In the genomic region with DNA sequence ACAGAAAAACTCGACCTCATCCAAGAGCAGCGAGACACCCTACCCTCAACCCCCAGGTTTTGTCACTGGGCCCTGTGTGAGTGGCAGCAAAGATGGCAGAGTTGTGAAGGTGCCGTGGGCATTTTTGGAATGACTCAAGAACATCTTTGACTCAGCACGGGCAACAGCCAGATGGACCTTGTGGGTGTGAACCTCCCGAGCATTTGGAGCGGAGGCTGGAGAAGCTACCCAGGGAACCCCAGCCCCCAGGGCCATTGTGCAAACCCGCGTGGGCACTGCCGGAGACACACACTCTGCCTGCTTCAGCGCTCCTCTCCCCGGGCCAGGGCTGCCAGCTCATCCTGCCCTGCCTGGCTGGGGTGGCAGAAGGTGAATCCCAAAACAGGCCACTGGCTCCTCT, we compare ENCODE assay signal across 16 cellular contexts.
"Had no signal": no experiment of that assay in that cellular context is flagged by ENCODE, and none has a peak within 500 bp of the region (broad histone marks: within the 10 kb centered on the region; RNA-seq: fewer than 3 reads in every experiment).

No MANE protein-coding gene starts in this region.

- H3K36me3 ChIP-seq: left lung, tibial artery, WERI-Rb-1 had no signal

- H3K27ac ChIP-seq: body of pancreas, left lung, psoas muscle, tibial artery, WERI-Rb-1 had no signal

- H3K4me1 ChIP-seq: left lung, psoas muscle, tibial artery had no signal

- H3K9me3 ChIP-seq: body of pancreas, left lung, psoas muscle, tibial artery had no signal

- H3K4me3 ChIP-seq: body of pancreas, left lung, psoas muscle, tibial artery had no signal

- DNase-seq: activated CD4-positive, alpha-beta T cell treated with anti-CD3 and anti-CD28 coated beads, Interleukin-2, amount 50 U/mL, for 1 hour; activated CD4-positive, CD25-positive, alpha-beta regulatory T cell treated with anti-CD3 and anti-CD28 coated beads, Interleukin-2, amount 50 U/mL, for 72 hours; activated CD8-positive, alpha-beta T cell treated with anti-CD3 and anti-CD28 coated beads, Interleukin-2, amount 10 ng/mL, durations not matched to agents 7 days and 5 days; activated gamma-delta T cell; activated naive CD4-positive, alpha-beta T cell treated with anti-CD3 and anti-CD28 coated beads, Interleukin-2, amount 50 U/mL, for 16 hours; activated naive CD8-positive, alpha-beta T cell treated with anti-CD3 and anti-CD28 coated beads, Interleukin-2, amount 50 U/mL, for 24 hours; body of pancreas; effector memory CD8-positive, alpha-beta T cell; foreskin fibroblast; natural killer cell; psoas muscle; right cardiac atrium; stimulated activated CD4-positive, alpha-beta T cell treated with anti-CD3 and anti-CD28 coated beads, Interleukin-12 subunit alpha, Interleukin-12 subunit beta, amount 100 ng/mL, for 4 hours; tibial artery; WERI-Rb-1 had no signal
